ENCODE assay signal across 1 cellular context in genomic region chr6:2488578-2488977, GRCh38.
TF ChIP-seq lines count a peak whose summit lies in the region.

No MANE protein-coding gene starts in this region.

TF ChIP-seq in SK-N-SH, 30 proteins besides CTCF, POLR2A, EP300 and RAD21 (continued from another document):
- no peak for TF ChIP-seq USF1 (IDR thresholded peaks at IDR 0.05; ENCODE audit: borderline replicate concordance, low read depth)
- TF ChIP-seq NFIC (IDR thresholded peaks at IDR 0.05; ENCODE audit: borderline replicate concordance), result no peak
- no peak for TF ChIP-seq RFX5 (IDR thresholded peaks at IDR 0.05; ENCODE audit: low read length)
- TF ChIP-seq, protein P1, sequence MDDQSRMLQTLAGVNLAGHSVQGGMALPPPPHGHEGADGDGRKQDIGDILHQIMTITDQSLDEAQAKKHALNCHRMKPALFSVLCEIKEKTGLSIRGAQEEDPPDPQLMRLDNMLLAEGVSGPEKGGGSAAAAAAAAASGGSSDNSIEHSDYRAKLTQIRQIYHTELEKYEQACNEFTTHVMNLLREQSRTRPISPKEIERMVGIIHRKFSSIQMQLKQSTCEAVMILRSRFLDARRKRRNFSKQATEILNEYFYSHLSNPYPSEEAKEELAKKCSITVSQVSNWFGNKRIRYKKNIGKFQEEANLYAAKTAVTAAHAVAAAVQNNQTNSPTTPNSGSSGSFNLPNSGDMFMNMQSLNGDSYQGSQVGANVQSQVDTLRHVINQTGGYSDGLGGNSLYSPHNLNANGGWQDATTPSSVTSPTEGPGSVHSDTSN (IDR thresholded peaks at IDR 0.05), result no peak
- TF ChIP-seq POLR2AphosphoS5 (IDR thresholded peaks at IDR 0.05; ENCODE audit: low read depth, low read length), result no peak
- TF ChIP-seq FOSL2 (IDR thresholded peaks at IDR 0.05; ENCODE audit: borderline replicate concordance, low read depth), result no peak
- no peak for TF ChIP-seq GATA2 (CRISPR knock-in tag; IDR thresholded peaks at IDR 0.05)
- TF ChIP-seq ZBTB33 (IDR thresholded peaks at IDR 0.05; ENCODE audit: borderline replicate concordance, low read depth), result no peak
- no peak for TF ChIP-seq SIN3A (IDR thresholded peaks at IDR 0.05; ENCODE audit: borderline replicate concordance, low read depth, low read length)
- no peak for TF ChIP-seq TCF12 (IDR thresholded peaks at IDR 0.05)
